In genomic region chr6:14887986-14888574, GRCh38 we compare ENCODE assay signal across 33 cellular contexts.
"Had no signal": no experiment of that assay in that cellular context is flagged by ENCODE, and none has a peak within 500 bp of the region (broad histone marks: within the 10 kb centered on the region; RNA-seq: fewer than 3 reads in every experiment).

No MANE protein-coding gene starts in this region.

- H3K4me3 ChIP-seq: ascending aorta, cardiac muscle cell, Peyer's patch had no signal

- H3K27me3 ChIP-seq: ascending aorta, cardiac muscle cell, Peyer's patch had no signal

- ATAC-seq: activated CD8-positive, alpha-beta memory T cell treated with anti-CD3 and anti-CD28 coated beads, Interleukin-2, amount 10 ng/mL, durations not matched to agents 7 days and 5 days; PC-3 had no signal

- H3K27ac Mint-ChIP-seq: activated CD4-positive, alpha-beta memory T cell treated with anti-CD3 and anti-CD28 coated beads, Interleukin-2, amount 10 ng/mL, durations not matched to agents 7 days and 5 days; activated CD8-positive, alpha-beta memory T cell treated with anti-CD3 and anti-CD28 coated beads, Interleukin-2, amount 10 ng/mL, durations not matched to agents 7 days and 5 days; activated naive CD4-positive, alpha-beta T cell treated with anti-CD3 and anti-CD28 coated beads, Interleukin-2, amount 50 U/mL, for 24 hours; activated naive CD8-positive, alpha-beta T cell treated with anti-CD3 and anti-CD28 coated beads, Interleukin-2, amount 10 ng/mL, durations not matched to agents 7 days and 5 days had no signal

- H3K4me1 Mint-ChIP-seq: activated CD4-positive, alpha-beta memory T cell treated with anti-CD3 and anti-CD28 coated beads, Interleukin-2, amount 10 ng/mL, durations not matched to agents 7 days and 5 days; activated CD8-positive, alpha-beta memory T cell treated with anti-CD3 and anti-CD28 coated beads, Interleukin-2, amount 10 ng/mL, durations not matched to agents 7 days and 5 days; activated naive CD4-positive, alpha-beta T cell treated with anti-CD3 and anti-CD28 coated beads, Interleukin-2, amount 50 U/mL, for 24 hours; activated naive CD8-positive, alpha-beta T cell treated with anti-CD3 and anti-CD28 coated beads, Interleukin-2, amount 10 ng/mL, durations not matched to agents 7 days and 5 days had no signal

- H3K36me3 ChIP-seq: ascending aorta, cardiac muscle cell, Peyer's patch, WERI-Rb-1 had no signal

- H3K27ac ChIP-seq: ascending aorta, cardiac muscle cell, Peyer's patch, WERI-Rb-1 had no signal

- H3K36me3 Mint-ChIP-seq: activated CD8-positive, alpha-beta memory T cell treated with anti-CD3 and anti-CD28 coated beads, Interleukin-2, amount 10 ng/mL, durations not matched to agents 7 days and 5 days; activated naive CD4-positive, alpha-beta T cell treated with anti-CD3 and anti-CD28 coated beads, Interleukin-2, amount 50 U/mL, for 24 hours; activated naive CD8-positive, alpha-beta T cell treated with anti-CD3 and anti-CD28 coated beads, Interleukin-2, amount 10 ng/mL, durations not matched to agents 7 days and 5 days had no signal

- H3K9me3 Mint-ChIP-seq: activated CD4-positive, alpha-beta memory T cell treated with anti-CD3 and anti-CD28 coated beads, Interleukin-2, amount 10 ng/mL, durations not matched to agents 7 days and 5 days; activated naive CD4-positive, alpha-beta T cell treated with anti-CD3 and anti-CD28 coated beads, Interleukin-2, amount 50 U/mL, for 24 hours; activated naive CD8-positive, alpha-beta T cell treated with anti-CD3 and anti-CD28 coated beads, Interleukin-2, amount 10 ng/mL, durations not matched to agents 7 days and 5 days had no signal

- DNase-seq: activated CD4-positive, alpha-beta memory T cell treated with anti-CD3 and anti-CD28 coated beads, Interleukin-2, amount 10 ng/mL, durations not matched to agents 7 days and 5 days; activated CD4-positive, alpha-beta T cell treated with anti-CD3 and anti-CD28 coated beads for 1 hour; activated CD4-positive, alpha-beta T cell treated with anti-CD3 and anti-CD28 coated beads for 48 hours; activated CD4-positive, CD25-positive, alpha-beta regulatory T cell; activated CD8-positive, alpha-beta memory T cell treated with anti-CD3 and anti-CD28 coated beads for 24 hours; activated CD8-positive, alpha-beta memory T cell treated with anti-CD3 and anti-CD28 coated beads, Interleukin-2, amount 10 ng/mL, durations not matched to agents 7 days and 5 days; activated CD8-positive, alpha-beta memory T cell treated with anti-CD3 and anti-CD28 coated beads, Interleukin-2, amount 50 U/mL, for 48 hours; activated effector memory CD4-positive, alpha-beta T cell treated with anti-CD3 and anti-CD28 coated beads, Interleukin-2, amount 50 U/mL, for 16 hours; activated naive CD4-positive, alpha-beta T cell treated with Interleukin-2 at 50 U/mL for 16 hours; activated naive CD8-positive, alpha-beta T cell treated with anti-CD3 and anti-CD28 coated beads, Interleukin-2, amount 10 ng/mL, durations not matched to agents 7 days and 5 days; activated T-cell treated with anti-CD3 and anti-CD28 coated beads, Interleukin-2, amount 50 U/mL, for 48 hours; amygdala; Kasumi-1; KG1; MM.1S; NCI-H1092; NCI-H1436 treated with DMSO at 0.1 percent for 48 hours; NCI-H2029; NCI-H345; NCI-H510A; NCI-H526; NCI-H748 treated with DMSO at 0.1 percent for 48 hours; NK-92 treated with Interleukin-12 subunit alpha and Interleukin-12 subunit beta, amount 100 ng/mL, for 24 hours; PC-3; Peyer's patch; RPMI8226; SW 1271; T-helper 1 cell; T1000; WERI-Rb-1 had no signal

- H3K4me3 Mint-ChIP-seq: activated CD4-positive, alpha-beta memory T cell treated with anti-CD3 and anti-CD28 coated beads, Interleukin-2, amount 10 ng/mL, durations not matched to agents 7 days and 5 days; activated CD8-positive, alpha-beta memory T cell treated with anti-CD3 and anti-CD28 coated beads, Interleukin-2, amount 10 ng/mL, durations not matched to agents 7 days and 5 days; activated naive CD4-positive, alpha-beta T cell treated with anti-CD3 and anti-CD28 coated beads, Interleukin-2, amount 50 U/mL, for 24 hours; activated naive CD8-positive, alpha-beta T cell treated with anti-CD3 and anti-CD28 coated beads, Interleukin-2, amount 10 ng/mL, durations not matched to agents 7 days and 5 days had no signal

- H3K27me3 Mint-ChIP-seq: activated CD4-positive, alpha-beta memory T cell treated with anti-CD3 and anti-CD28 coated beads, Interleukin-2, amount 10 ng/mL, durations not matched to agents 7 days and 5 days; activated CD8-positive, alpha-beta memory T cell treated with anti-CD3 and anti-CD28 coated beads, Interleukin-2, amount 10 ng/mL, durations not matched to agents 7 days and 5 days; activated naive CD4-positive, alpha-beta T cell treated with anti-CD3 and anti-CD28 coated beads, Interleukin-2, amount 50 U/mL, for 24 hours; activated naive CD8-positive, alpha-beta T cell treated with anti-CD3 and anti-CD28 coated beads, Interleukin-2, amount 10 ng/mL, durations not matched to agents 7 days and 5 days had no signal

- H3K9me3 ChIP-seq: ascending aorta, Peyer's patch had no signal
